Comparison of ENCODE assay signal across 21 cellular contexts in the genomic region with DNA sequence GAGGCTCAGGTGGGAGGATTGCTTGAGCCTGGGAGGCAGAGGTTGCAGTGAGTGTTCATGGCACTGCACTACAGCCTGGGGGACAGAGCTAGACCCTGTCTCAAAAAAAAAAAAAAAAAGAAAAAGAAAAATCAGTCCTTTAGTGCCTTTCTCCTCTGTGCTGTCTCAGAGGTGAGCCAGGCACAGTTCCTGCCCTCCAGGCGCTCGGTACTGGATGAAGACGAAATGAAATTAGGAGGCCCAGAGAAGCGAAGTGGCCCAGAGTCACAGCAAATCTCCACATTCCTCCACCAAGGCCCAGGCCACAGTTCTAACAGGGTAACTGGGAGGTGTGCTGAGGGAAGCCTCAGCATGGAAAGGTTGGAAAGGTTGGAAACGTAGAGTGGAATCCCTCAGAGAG. TPM values are rescaled to one million over a fixed set of nuclear protein-coding genes. Genes with fewer than 3 reads are reported as not detected.
"Had no signal": no experiment of that assay in that cellular context is flagged by ENCODE, and none has a peak within 500 bp of the region (broad histone marks: within the 10 kb centered on the region; RNA-seq: fewer than 3 reads in every experiment).

No MANE protein-coding gene starts in this region.

- H3K27ac Mint-ChIP-seq: activated CD4-positive, alpha-beta T cell treated with anti-CD3 and anti-CD28 coated beads, Interleukin-2, amount 10 ng/mL, durations not matched to agents 24 days and 14 days; activated CD8-positive, alpha-beta memory T cell treated with anti-CD3 and anti-CD28 coated beads, Interleukin-2, amount 10 ng/mL, durations not matched to agents 7 days and 5 days; activated CD8-positive, alpha-beta T cell treated with anti-CD3 and anti-CD28 coated beads for 36 hours; activated naive CD4-positive, alpha-beta T cell treated with anti-CD3 and anti-CD28 coated beads, Interleukin-2, amount 50 U/mL, for 72 hours; activated T-helper 1 cell treated with anti-CD3 and anti-CD28 coated beads, Interleukin-12 subunit alpha, Interleukin-12 subunit beta, Interleukin-2, Interleukin-4 antibody, amounts not matched to agents 30 ng/mL and 10 ng/mL and 1 ng/mL, durations not matched to agents 14 hours and 24 hours and 36 hours; dendritic cell treated with granulocyte-macrophage colony-stimulating factor and Interleukin-4, amounts not matched to agents 40 ng/mL and 50 ng/mL, for 4 days; nephron; stimulated activated naive B cell treated with anti-CD40 and anti-IgM and Interleukin-4, amounts not matched to agents 10 μg/mL and 1 μg/mL and 100 μg/mL, for 72 hours had no signal

- H3K27me3 ChIP-seq: thyroid gland had no signal

- H3K4me3 ChIP-seq: left ventricle myocardium inferior, thyroid gland had no signal

- H3K27me3 Mint-ChIP-seq: activated CD4-positive, alpha-beta T cell treated with anti-CD3 and anti-CD28 coated beads, Interleukin-2, amount 10 ng/mL, durations not matched to agents 24 days and 14 days; activated CD8-positive, alpha-beta memory T cell treated with anti-CD3 and anti-CD28 coated beads, Interleukin-2, amount 10 ng/mL, durations not matched to agents 7 days and 5 days; activated CD8-positive, alpha-beta T cell treated with anti-CD3 and anti-CD28 coated beads for 36 hours; stimulated activated naive B cell treated with anti-CD40 and anti-IgM and Interleukin-4, amounts not matched to agents 10 μg/mL and 1 μg/mL and 100 μg/mL, for 72 hours had no signal

- H3K9me3 ChIP-seq: left ventricle myocardium inferior, SK-N-SH, thyroid gland had no signal

- H3K4me3 Mint-ChIP-seq: activated CD4-positive, alpha-beta T cell treated with anti-CD3 and anti-CD28 coated beads, Interleukin-2, amount 10 ng/mL, durations not matched to agents 24 days and 14 days; activated CD8-positive, alpha-beta memory T cell treated with anti-CD3 and anti-CD28 coated beads, Interleukin-2, amount 10 ng/mL, durations not matched to agents 7 days and 5 days; activated CD8-positive, alpha-beta T cell treated with anti-CD3 and anti-CD28 coated beads for 36 hours; activated T-helper 1 cell treated with anti-CD3 and anti-CD28 coated beads, Interleukin-12 subunit alpha, Interleukin-12 subunit beta, Interleukin-2, Interleukin-4 antibody, amounts not matched to agents 30 ng/mL and 10 ng/mL and 1 ng/mL, durations not matched to agents 14 hours and 24 hours and 36 hours; dendritic cell treated with granulocyte-macrophage colony-stimulating factor and Interleukin-4, amounts not matched to agents 40 ng/mL and 50 ng/mL, for 4 days; nephron; stimulated activated naive B cell treated with anti-CD40 and anti-IgM and Interleukin-4, amounts not matched to agents 10 μg/mL and 1 μg/mL and 100 μg/mL, for 72 hours had no signal

- DNase-seq: activated CD4-positive, alpha-beta T cell treated with anti-CD3 and anti-CD28 coated beads, Interleukin-2, amount 10 ng/mL, durations not matched to agents 24 days and 14 days; activated CD8-positive, alpha-beta memory T cell treated with anti-CD3 and anti-CD28 coated beads, Interleukin-2, amount 10 ng/mL, durations not matched to agents 7 days and 5 days; activated CD8-positive, alpha-beta T cell treated with anti-CD3 and anti-CD28 coated beads for 36 hours; activated gamma-delta T cell; effector CD8-positive, alpha-beta T cell; foreskin melanocyte; kidney glomerular epithelial cell; left ventricle myocardium inferior; midbrain; SK-N-SH; stimulated activated CD4-positive, alpha-beta T cell treated with anti-CD3 and anti-CD28 coated beads, Interleukin-2, amount 100 ng/mL, for 48 hours; stimulated activated CD8-positive, alpha-beta memory T cell treated with anti-CD3 and anti-CD28 coated beads, Interleukin-4, amount 100 ng/mL, for 48 hours; stimulated activated naive B cell treated with anti-CD40 and anti-IgM and Interleukin-4, amounts not matched to agents 10 μg/mL and 1 μg/mL and 100 μg/mL, for 72 hours; thyroid gland had no signal

- ATAC-seq: activated CD4-positive, CD25-positive, alpha-beta regulatory T cell treated with anti-CD3 and anti-CD28 coated beads, Interleukin-2, amount 50 U/mL, for 24 hours; activated CD8-positive, alpha-beta memory T cell treated with anti-CD3 and anti-CD28 coated beads, Interleukin-2, amount 10 ng/mL, durations not matched to agents 7 days and 5 days; activated CD8-positive, alpha-beta T cell treated with anti-CD3 and anti-CD28 coated beads for 36 hours; activated naive CD4-positive, alpha-beta T cell treated with anti-CD3 and anti-CD28 coated beads, Interleukin-2, amount 50 U/mL, for 72 hours; stimulated activated naive B cell treated with anti-CD40 and anti-IgM and Interleukin-4, amounts not matched to agents 10 μg/mL and 1 μg/mL and 100 μg/mL, for 72 hours had no signal

- H3K36me3 Mint-ChIP-seq: activated CD8-positive, alpha-beta memory T cell treated with anti-CD3 and anti-CD28 coated beads, Interleukin-2, amount 10 ng/mL, durations not matched to agents 7 days and 5 days; activated naive CD4-positive, alpha-beta T cell treated with anti-CD3 and anti-CD28 coated beads, Interleukin-2, amount 50 U/mL, for 72 hours; stimulated activated naive B cell treated with anti-CD40 and anti-IgM and Interleukin-4, amounts not matched to agents 10 μg/mL and 1 μg/mL and 100 μg/mL, for 72 hours had no signal

- H3K9me3 Mint-ChIP-seq: activated CD4-positive, alpha-beta T cell treated with anti-CD3 and anti-CD28 coated beads, Interleukin-2, amount 10 ng/mL, durations not matched to agents 24 days and 14 days; activated CD8-positive, alpha-beta T cell treated with anti-CD3 and anti-CD28 coated beads for 36 hours; activated naive CD4-positive, alpha-beta T cell treated with anti-CD3 and anti-CD28 coated beads, Interleukin-2, amount 50 U/mL, for 72 hours; activated T-helper 1 cell treated with anti-CD3 and anti-CD28 coated beads, Interleukin-12 subunit alpha, Interleukin-12 subunit beta, Interleukin-2, Interleukin-4 antibody, amounts not matched to agents 30 ng/mL and 10 ng/mL and 1 ng/mL, durations not matched to agents 14 hours and 24 hours and 36 hours; dendritic cell treated with granulocyte-macrophage colony-stimulating factor and Interleukin-4, amounts not matched to agents 40 ng/mL and 50 ng/mL, for 4 days; nephron; stimulated activated naive B cell treated with anti-CD40 and anti-IgM and Interleukin-4, amounts not matched to agents 10 μg/mL and 1 μg/mL and 100 μg/mL, for 72 hours had no signal

- H3K27ac ChIP-seq: left ventricle myocardium inferior, thyroid gland, VCaP had no signal

RNA-seq across cellular contexts. Expression of a gene that starts 4.9 kb away (rescaled TPM):
- total RNA-seq: bronchial epithelial cell had no signal
